22 cellular contexts compared by ENCODE assay signal in the genomic region with DNA sequence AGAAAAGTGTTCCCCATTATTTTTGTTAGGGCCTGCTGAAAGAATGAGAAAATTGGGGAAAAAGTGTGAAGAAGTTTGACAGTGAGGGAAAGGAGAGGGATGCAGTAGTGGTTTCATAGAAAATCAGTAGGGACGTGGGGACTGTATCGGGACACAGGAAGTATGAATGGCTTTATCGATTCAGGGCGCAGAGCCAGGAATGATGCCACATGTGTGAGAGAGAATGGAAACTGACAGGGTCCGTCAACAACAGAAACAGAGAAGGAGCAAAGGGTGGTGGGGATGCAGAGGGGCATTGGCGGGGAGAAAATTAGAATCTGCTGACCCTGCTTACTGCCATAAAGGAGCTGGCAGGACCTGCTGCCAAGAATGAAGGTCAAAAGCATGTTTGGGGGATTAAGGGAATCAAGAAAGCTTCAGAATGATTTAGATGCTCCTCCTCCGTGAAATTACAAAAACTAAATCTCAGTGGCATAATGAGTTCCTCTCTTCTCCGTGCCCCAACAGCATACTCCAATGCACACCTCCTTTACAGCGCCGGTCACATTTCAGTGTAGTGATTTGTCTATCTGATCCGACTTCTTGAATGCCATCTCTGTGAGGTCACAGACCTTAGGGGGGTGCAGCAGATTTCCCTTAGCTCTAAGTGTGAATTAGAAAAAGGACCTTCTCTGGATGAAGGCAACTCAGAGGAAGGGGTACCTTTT.
DNase-seq lines count a peak whose midpoint lies in the region; ATAC-seq, FAIRE-seq and TF ChIP-seq lines count a peak whose summit lies in the region.
"Had no signal": no experiment of that assay in that cellular context is flagged by ENCODE, and none has a peak within 500 bp of the region (broad histone marks: within the 10 kb centered on the region; RNA-seq: fewer than 3 reads in every experiment).

No MANE protein-coding gene starts in this region.

- in situ Hi-C loops in HepG2 (cut with HindIII; ENCODE audit: extremely low pct_ligation_motif_present, low pct_unique_long_range_greater_than_20kb): no loop called here

- no peaks in the 10 kb centered on the region for H3K4me1 ChIP-seq in right lobe of liver
- H3K4me1 ChIP-seq in HepG2 (ENCODE audit: insufficient read depth, low read length): no peaks in the 10 kb centered on the region
- H3K4me1 ChIP-seq: parathyroid adenoma had no signal

- TF ChIP-seq RAD21 in HepG2 (CRISPR knock-in tag; IDR thresholded peaks at IDR 0.05): no peak

- CTCF ChIA-PET in HepG2 (lab: Yijun Ruan, JAX; ENCODE audit: low intra/inter-chr PET ratio, low total read pairs): no interaction called here

- no peak overlapping the region for H3K27ac ChIP-seq in right lobe of liver
- H3K27ac ChIP-seq in HepG2 (ENCODE audit: extremely low read length, insufficient read depth, low read length): no peak overlapping the region
- H3K27ac ChIP-seq: BLaER1 treated with 17β-estradiol and CSF1 and Interleukin-3, amounts not matched to agents 10 nM and 100 nM; parathyroid adenoma; PC-9; VCaP had no signal

- no peak overlapping the region for H3K4me2 ChIP-seq in HepG2 (ENCODE audit: low read depth, low read length)
- H3K4me2 ChIP-seq: BLaER1 treated with 17β-estradiol and CSF1 and Interleukin-3, amounts not matched to agents 10 nM and 100 nM; PC-9 had no signal

- DNase-seq in right lobe of liver (peak in 2 of 3 donors; percentile 67 to 76), HepG2 (ENCODE audit: low spot score) (no peak), NCI-H345 (lab: John Stamatoyannopoulos, UW) (peak; percentile 83), left lobe of liver (ENCODE audit: low spot score) (peak; percentile 72), cerebellar cortex (ENCODE audit: low spot score) (no peak), GDM1 (lab: John Stamatoyannopoulos, UW) (no peak)
- DNase-seq: activated CD4-positive, alpha-beta T cell treated with anti-CD3 and anti-CD28 coated beads for 4 hours; activated effector memory CD4-positive, alpha-beta T cell treated with anti-CD3 and anti-CD28 coated beads, Interleukin-2, amount 50 U/mL, for 16 hours; activated T-cell treated with anti-CD3 and anti-CD28 coated beads for 4 hours; Kasumi-1; MV-4-11; NCI-H187 treated with DMSO at 0.1 percent for 48 hours; PC-9; stimulated activated CD4-positive, alpha-beta T cell treated with anti-CD3 and anti-CD28 coated beads, Interleukin-12 subunit alpha, Interleukin-12 subunit beta, amount 100 ng/mL, for 4 hours; stimulated activated CD4-positive, alpha-beta T cell treated with anti-CD3 and anti-CD28 coated beads, Interleukin-4, amount 100 ng/mL, for 1 hour; substantia nigra had no signal

- no peaks in the 10 kb centered on the region for H4K20me1 ChIP-seq in HepG2 (ENCODE audit: insufficient read depth, low read length)
- H4K20me1 ChIP-seq: BLaER1 treated with 17β-estradiol and CSF1 and Interleukin-3, amounts not matched to agents 10 nM and 100 nM had no signal

- H3K36me3 ChIP-seq in right lobe of liver: no peaks in the 10 kb centered on the region
- H3K36me3 ChIP-seq in HepG2 (replicated peaks in 1 of 2; ENCODE audit: control insufficient read depth in 1 of 2, insufficient read depth in 2 of 2, low read length in 2 of 2): no peaks in the 10 kb centered on the region
- H3K36me3 ChIP-seq: BLaER1 treated with 17β-estradiol and CSF1 and Interleukin-3, amounts not matched to agents 10 nM and 100 nM had no signal

- no peak for TF ChIP-seq EP300 in HepG2 (IDR thresholded peaks at IDR 0.05; ENCODE audit: low read depth in 2 of 2, low read length in 2 of 2)
- TF ChIP-seq EP300 in HepG2 (CRISPR knock-in tag; IDR thresholded peaks at IDR 0.05; ENCODE audit: borderline replicate concordance): no peak

- POLR2A ChIA-PET in HepG2 (lab: Yijun Ruan, JAX): no interaction called here

- BruUV-seq in HepG2 (replicated peaks; lab: Mats Ljungman, UMichigan): no TSS peak

- ATAC-seq in right lobe of liver: peak in 3 of 4 donors; percentile 33 to 86 (median 78)
- ATAC-seq in HepG2: no peak
- peak; percentile 73 for ATAC-seq in left lobe of liver
- no peak for ATAC-seq in GM18868 (IDR thresholded peaks at IDR 0.05; ENCODE audit: unreplicated experiment)

- no peak for TF ChIP-seq CTCF in right lobe of liver (IDR thresholded peaks at IDR 0.05)
- TF ChIP-seq CTCF in HepG2 (CRISPR knock-in tag; IDR thresholded peaks at IDR 0.05): no peak

- no peaks in the 10 kb centered on the region for H3K9me3 ChIP-seq in right lobe of liver
- H3K9me3 ChIP-seq in HepG2 (ENCODE audit: low read length): no peaks in the 10 kb centered on the region

- TF ChIP-seq POLR2A in right lobe of liver (IDR thresholded peaks at IDR 0.05) (no peak), HepG2 (IDR thresholded peaks at IDR 0.05; ENCODE audit: insufficient read depth in 1 of 2, low read depth in 2 of 2, low read length in 2 of 2) (no peak)

- H3K4me3 ChIP-seq in right lobe of liver (no peak overlapping the region), HepG2 (replicated peaks in 1 of 3; ENCODE audit: insufficient read depth in 1 of 3, low read depth in 2 of 3, low read length in 3 of 3) (no peak overlapping the region)
- H3K4me3 ChIP-seq: BLaER1 treated with 17β-estradiol and CSF1 and Interleukin-3, amounts not matched to agents 10 nM and 100 nM; PC-9 had no signal

- H2AFZ ChIP-seq in HepG2 (ENCODE audit: low read length): no peak overlapping the region
- H2AFZ ChIP-seq: parathyroid adenoma, PC-9 had no signal

- H3K9ac ChIP-seq in HepG2 (ENCODE audit: insufficient read depth, low read depth, low read length): no peak overlapping the region
- H3K9ac ChIP-seq: BLaER1 treated with 17β-estradiol and CSF1 and Interleukin-3, amounts not matched to agents 10 nM and 100 nM; parathyroid adenoma had no signal

- intact Hi-C loops in right lobe of liver (cut with DNase I) (no loop called here), HepG2 (cut with micrococcal nuclease; ENCODE audit: unreplicated experiment) (no loop called here)

- FAIRE-seq in HepG2 (lab: Jason Lieb, UNC): no peak
- FAIRE-seq: GM12891, islet of Langerhans had no signal

- 32% methylated on average over 10 of the region's 11 CpGs for WGBS in right lobe of liver (ENCODE audit: insufficient coverage, low coverage, low lambda C conversion rate, missing lambda C conversion rate)
- 21% methylated on average over 11 of the region's 11 CpGs for WGBS in HepG2 (ENCODE audit: low lambda C conversion rate)

- H3K27me3 ChIP-seq in right lobe of liver (no peaks in the 10 kb centered on the region), HepG2 (ENCODE audit: control insufficient read depth in 1 of 2, insufficient read depth in 2 of 2, low read length in 2 of 2) (peaks cover 0 to 4% of the 10 kb centered on the region in 2 experiments; a peak in 1 of 5 replicates)
- H3K27me3 ChIP-seq: BLaER1 treated with 17β-estradiol and CSF1 and Interleukin-3, amounts not matched to agents 10 nM and 100 nM had no signal

- H3K79me2 ChIP-seq in HepG2 (ENCODE audit: insufficient read depth, low read length): no peaks in the 10 kb centered on the region
- H3K79me2 ChIP-seq: parathyroid adenoma had no signal

TF ChIP-seq in HepG2, 621 proteins besides CTCF, POLR2A, EP300 and RAD21 (continues in another document):
- TF ChIP-seq DNMT3B (CRISPR knock-in tag; conservative IDR thresholded peaks at IDR 0.05) (no peak), ZFP36L2 (CRISPR knock-in tag; IDR thresholded peaks at IDR 0.05) (no peak), FOXM1 (CRISPR knock-in tag; IDR thresholded peaks at IDR 0.05) (no peak), ZNF251 (CRISPR knock-in tag; IDR thresholded peaks at IDR 0.05) (no peak), HMG20A (CRISPR knock-in tag; IDR thresholded peaks at IDR 0.05; ENCODE audit: borderline replicate concordance) (no peak), REL (CRISPR knock-in tag; conservative IDR thresholded peaks at IDR 0.05) (no peak), PHF8 (CRISPR knock-in tag; IDR thresholded peaks at IDR 0.05) (no peak), ZNF331 (CRISPR knock-in tag; IDR thresholded peaks at IDR 0.05) (no peak)
- TF ChIP-seq, protein P1, sequence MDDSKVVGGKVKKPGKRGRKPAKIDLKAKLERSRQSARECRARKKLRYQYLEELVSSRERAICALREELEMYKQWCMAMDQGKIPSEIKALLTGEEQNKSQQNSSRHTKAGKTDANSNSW (CRISPR knock-in tag; IDR thresholded peaks at IDR 0.05; ENCODE audit: borderline replicate concordance): no peak
- TF ChIP-seq, protein P2, sequence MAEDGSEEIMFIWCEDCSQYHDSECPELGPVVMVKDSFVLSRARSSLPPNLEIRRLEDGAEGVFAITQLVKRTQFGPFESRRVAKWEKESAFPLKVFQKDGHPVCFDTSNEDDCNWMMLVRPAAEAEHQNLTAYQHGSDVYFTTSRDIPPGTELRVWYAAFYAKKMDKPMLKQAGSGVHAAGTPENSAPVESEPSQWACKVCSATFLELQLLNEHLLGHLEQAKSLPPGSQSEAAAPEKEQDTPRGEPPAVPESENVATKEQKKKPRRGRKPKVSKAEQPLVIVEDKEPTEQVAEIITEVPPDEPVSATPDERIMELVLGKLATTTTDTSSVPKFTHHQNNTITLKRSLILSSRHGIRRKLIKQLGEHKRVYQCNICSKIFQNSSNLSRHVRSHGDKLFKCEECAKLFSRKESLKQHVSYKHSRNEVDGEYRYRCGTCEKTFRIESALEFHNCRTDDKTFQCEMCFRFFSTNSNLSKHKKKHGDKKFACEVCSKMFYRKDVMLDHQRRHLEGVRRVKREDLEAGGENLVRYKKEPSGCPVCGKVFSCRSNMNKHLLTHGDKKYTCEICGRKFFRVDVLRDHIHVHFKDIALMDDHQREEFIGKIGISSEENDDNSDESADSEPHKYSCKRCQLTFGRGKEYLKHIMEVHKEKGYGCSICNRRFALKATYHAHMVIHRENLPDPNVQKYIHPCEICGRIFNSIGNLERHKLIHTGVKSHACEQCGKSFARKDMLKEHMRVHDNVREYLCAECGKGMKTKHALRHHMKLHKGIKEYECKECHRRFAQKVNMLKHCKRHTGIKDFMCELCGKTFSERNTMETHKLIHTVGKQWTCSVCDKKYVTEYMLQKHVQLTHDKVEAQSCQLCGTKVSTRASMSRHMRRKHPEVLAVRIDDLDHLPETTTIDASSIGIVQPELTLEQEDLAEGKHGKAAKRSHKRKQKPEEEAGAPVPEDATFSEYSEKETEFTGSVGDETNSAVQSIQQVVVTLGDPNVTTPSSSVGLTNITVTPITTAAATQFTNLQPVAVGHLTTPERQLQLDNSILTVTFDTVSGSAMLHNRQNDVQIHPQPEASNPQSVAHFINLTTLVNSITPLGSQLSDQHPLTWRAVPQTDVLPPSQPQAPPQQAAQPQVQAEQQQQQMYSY (CRISPR knock-in tag; IDR thresholded peaks at IDR 0.05): no peak
- TF ChIP-seq, protein P3, sequence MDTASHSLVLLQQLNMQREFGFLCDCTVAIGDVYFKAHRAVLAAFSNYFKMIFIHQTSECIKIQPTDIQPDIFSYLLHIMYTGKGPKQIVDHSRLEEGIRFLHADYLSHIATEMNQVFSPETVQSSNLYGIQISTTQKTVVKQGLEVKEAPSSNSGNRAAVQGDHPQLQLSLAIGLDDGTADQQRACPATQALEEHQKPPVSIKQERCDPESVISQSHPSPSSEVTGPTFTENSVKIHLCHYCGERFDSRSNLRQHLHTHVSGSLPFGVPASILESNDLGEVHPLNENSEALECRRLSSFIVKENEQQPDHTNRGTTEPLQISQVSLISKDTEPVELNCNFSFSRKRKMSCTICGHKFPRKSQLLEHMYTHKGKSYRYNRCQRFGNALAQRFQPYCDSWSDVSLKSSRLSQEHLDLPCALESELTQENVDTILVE (CRISPR knock-in tag; IDR thresholded peaks at IDR 0.05): no peak

Comparison
In these comparisons a context has a peak if more than half of its experiments do, and no peak if none do; other contexts are left out.
1. ATAC-seq: peak in right lobe of liver (3 of 4) and left lobe of liver (single experiment); none in HepG2 (single experiment) and GM18868 (single experiment).
2. DNase-seq: peak in right lobe of liver (2 of 3), NCI-H345 (single experiment) and left lobe of liver (single experiment); none in HepG2 (single experiment), cerebellar cortex (single experiment) and GDM1 (single experiment).